In genomic region chr19:6278051-6278450, GRCh38 we compare ENCODE assay signal across 10 cellular contexts. TPM values are rescaled to one million over a fixed set of nuclear protein-coding genes. Genes with fewer than 3 reads are reported as not detected.
DNase-seq lines count a peak whose midpoint lies in the region; ATAC-seq and TF ChIP-seq lines count a peak whose summit lies in the region.
"Had no signal": no experiment of that assay in that cellular context is flagged by ENCODE, and none has a peak within 500 bp of the region (broad histone marks: within the 10 kb centered on the region; RNA-seq: fewer than 3 reads in every experiment).

No MANE protein-coding gene starts in this region.

- no peak for TF ChIP-seq CTCF in activated CD8-positive, alpha-beta T cell treated with anti-CD3 and anti-CD28 coated beads for 36 hours (IDR thresholded peaks at IDR 0.05)

- no peaks in the 10 kb centered on the region for H3K9me3 Mint-ChIP-seq in activated CD4-positive, alpha-beta T cell treated with anti-CD3 and anti-CD28 coated beads, Interleukin-2, amount 10 ng/mL, durations not matched to agents 7 days and 5 days
- peaks cover 2% of the 10 kb centered on the region for H3K9me3 Mint-ChIP-seq in activated CD8-positive, alpha-beta T cell treated with anti-CD3 and anti-CD28 coated beads for 36 hours
- H3K9me3 Mint-ChIP-seq in immature natural killer cell: no peaks in the 10 kb centered on the region

- intact Hi-C loops in activated CD8-positive, alpha-beta T cell treated with anti-CD3 and anti-CD28 coated beads for 36 hours (cut with micrococcal nuclease): no loop called here

- peaks cover 6% of the 10 kb centered on the region for H3K27me3 Mint-ChIP-seq in activated CD4-positive, alpha-beta T cell treated with anti-CD3 and anti-CD28 coated beads, Interleukin-2, amount 10 ng/mL, durations not matched to agents 7 days and 5 days
- no peaks in the 10 kb centered on the region for H3K27me3 Mint-ChIP-seq in activated CD8-positive, alpha-beta T cell treated with anti-CD3 and anti-CD28 coated beads for 36 hours
- H3K27me3 Mint-ChIP-seq in immature natural killer cell (ENCODE audit: low read depth in 3 of 3): peaks cover 0 to 19% (median 4%) of the 10 kb centered on the region in 3 donors

- no peak for DNase-seq in activated CD4-positive, alpha-beta T cell treated with anti-CD3 and anti-CD28 coated beads, Interleukin-2, amount 10 ng/mL, durations not matched to agents 7 days and 5 days
- no peak for DNase-seq in activated CD4-positive, alpha-beta T cell treated with anti-CD3 and anti-CD28 coated beads, Interleukin-2, amount 50 U/mL, for 1 hour
- no peak for DNase-seq in activated CD8-positive, alpha-beta T cell treated with anti-CD3 and anti-CD28 coated beads for 36 hours
- DNase-seq in immature natural killer cell (no peak), substantia nigra (lab: John Stamatoyannopoulos, UW) (no peak), HUDEP-2 (lab: John Stamatoyannopoulos, UW; ENCODE audit: unreplicated experiment in 76 of 76) (no peak), RPMI8226 (no peak)
- no peak for DNase-seq in stimulated activated CD4-positive, alpha-beta T cell treated with anti-CD3 and anti-CD28 coated beads, Interleukin-2, amount 100 ng/mL, for 48 hours
- DNase-seq: anterior cingulate cortex, C1 segment of cervical spinal cord had no signal

- peak overlapping the region; percentile 90 for H3K4me3 Mint-ChIP-seq in activated CD4-positive, alpha-beta T cell treated with anti-CD3 and anti-CD28 coated beads, Interleukin-2, amount 10 ng/mL, durations not matched to agents 7 days and 5 days
- H3K4me3 Mint-ChIP-seq in activated CD8-positive, alpha-beta T cell treated with anti-CD3 and anti-CD28 coated beads for 36 hours: peak overlapping the region; percentile 92
- H3K4me3 Mint-ChIP-seq in immature natural killer cell: peak overlapping the region; percentile 84 to 89 (median 88)

- peak overlapping the region; percentile 90 for H3K27ac Mint-ChIP-seq in activated CD4-positive, alpha-beta T cell treated with anti-CD3 and anti-CD28 coated beads, Interleukin-2, amount 10 ng/mL, durations not matched to agents 7 days and 5 days
- peak overlapping the region; percentile 94 for H3K27ac Mint-ChIP-seq in activated CD8-positive, alpha-beta T cell treated with anti-CD3 and anti-CD28 coated beads for 36 hours
- peak overlapping the region; percentile 88 to 95 (median 90) for H3K27ac Mint-ChIP-seq in immature natural killer cell

- POLR2A ChIA-PET in activated CD4-positive, alpha-beta T cell treated with anti-CD3 and anti-CD28 coated beads, Interleukin-2, amount 10 ng/mL, durations not matched to agents 7 days and 5 days (lab: Charles Lee): no interaction called here
- POLR2A ChIA-PET in activated CD8-positive, alpha-beta T cell treated with anti-CD3 and anti-CD28 coated beads for 36 hours (lab: Charles Lee): interaction anchor here (1.2 kb wide), 1 partner anchor 10 kb away, joined by 4 read pairs; no protein-coding TSS in a partner anchor

- peak overlapping the region; percentile 7 for H3K27ac ChIP-seq in substantia nigra (ENCODE audit: low read depth, low read length, poor library complexity, severe bottlenecking)

- H3K4me1 Mint-ChIP-seq in activated CD4-positive, alpha-beta T cell treated with anti-CD3 and anti-CD28 coated beads, Interleukin-2, amount 10 ng/mL, durations not matched to agents 7 days and 5 days: peaks cover 36% of the 10 kb centered on the region
- H3K4me1 Mint-ChIP-seq in activated CD8-positive, alpha-beta T cell treated with anti-CD3 and anti-CD28 coated beads for 36 hours (ENCODE audit: low read depth): peaks cover 48% of the 10 kb centered on the region
- peaks cover 55 to 62% of the 10 kb centered on the region in 2 donors for H3K4me1 Mint-ChIP-seq in immature natural killer cell

- CTCF ChIA-PET in activated CD4-positive, alpha-beta T cell treated with anti-CD3 and anti-CD28 coated beads, Interleukin-2, amount 10 ng/mL, durations not matched to agents 7 days and 5 days (lab: Charles Lee): no interaction called here
- CTCF ChIA-PET in activated CD8-positive, alpha-beta T cell treated with anti-CD3 and anti-CD28 coated beads for 36 hours (lab: Charles Lee): no interaction called here

- H3K36me3 Mint-ChIP-seq in activated CD4-positive, alpha-beta T cell treated with anti-CD3 and anti-CD28 coated beads, Interleukin-2, amount 10 ng/mL, durations not matched to agents 7 days and 5 days (ENCODE audit: low read depth): peaks cover 3% of the 10 kb centered on the region
- peaks cover 17% of the 10 kb centered on the region for H3K36me3 Mint-ChIP-seq in activated CD8-positive, alpha-beta T cell treated with anti-CD3 and anti-CD28 coated beads for 36 hours (ENCODE audit: low read depth)
- no peaks in the 10 kb centered on the region for H3K36me3 Mint-ChIP-seq in immature natural killer cell

- ATAC-seq in activated CD8-positive, alpha-beta T cell treated with anti-CD3 and anti-CD28 coated beads for 36 hours: no peak

RNA-seq across cellular contexts. Expression of gene MLLT1, which starts 1.7 kb away (rescaled TPM):
- 10 to 100 TPM; 38.4 to 46.5 TPM for total RNA-seq in activated CD4-positive, alpha-beta T cell treated with anti-CD3 and anti-CD28 coated beads, Interleukin-2, amount 10 ng/mL, durations not matched to agents 7 days and 5 days
- 10 to 100 TPM; 41.4 to 44.6 TPM for total RNA-seq in activated CD8-positive, alpha-beta T cell treated with anti-CD3 and anti-CD28 coated beads for 36 hours
- 1 to 10 TPM in 1 of 3 donors, under 1 TPM in 2; 0.11 to 1.9 (median 0.54) TPM for polyA plus RNA-seq in immature natural killer cell

RNA-seq across cellular contexts. Expression of gene ACER1, which starts 55.4 kb away (rescaled TPM):
- total RNA-seq in activated CD4-positive, alpha-beta T cell treated with anti-CD3 and anti-CD28 coated beads, Interleukin-2, amount 10 ng/mL, durations not matched to agents 7 days and 5 days: under 1 TPM; 0.81 to 0.82 TPM
- not detected for total RNA-seq in activated CD8-positive, alpha-beta T cell treated with anti-CD3 and anti-CD28 coated beads for 36 hours
- polyA plus RNA-seq in immature natural killer cell: under 1 TPM in 2 of 3 donors, not detected in 1; 0.54 to 0.63 TPM
